ENCODE assay signal across 23 cellular contexts in the genomic region with DNA sequence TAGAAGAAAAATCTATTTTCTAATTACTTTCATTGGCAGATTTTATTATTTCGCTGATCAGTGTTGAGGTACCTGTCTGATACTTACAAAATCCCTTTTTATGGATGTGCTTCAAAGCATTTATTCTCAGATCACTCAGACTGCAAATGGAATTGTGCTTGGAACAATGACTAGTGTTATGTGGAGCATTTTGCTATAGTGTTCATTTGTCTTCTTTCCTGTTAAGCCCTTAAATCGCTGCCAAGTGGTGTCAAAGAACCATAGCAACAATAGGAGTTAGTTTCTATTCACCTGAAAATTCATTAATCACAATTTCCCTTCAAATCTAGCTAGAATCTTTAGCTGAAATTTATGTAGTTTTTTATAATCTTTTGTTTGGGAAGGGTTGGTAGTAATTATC. TPM values are rescaled to one million over a fixed set of nuclear protein-coding genes. Genes with fewer than 3 reads are reported as not detected.
DNase-seq lines count a peak whose midpoint lies in the region; FAIRE-seq and TF ChIP-seq lines count a peak whose summit lies in the region.
"Had no signal": no experiment of that assay in that cellular context is flagged by ENCODE, and none has a peak within 500 bp of the region (broad histone marks: within the 10 kb centered on the region; RNA-seq: fewer than 3 reads in every experiment).

No MANE protein-coding gene starts in this region.

- peak overlapping the region; percentile 19 for H3K27ac ChIP-seq in angular gyrus (ENCODE audit: low read depth, low read length)
- H3K27ac ChIP-seq: A549, heart right ventricle, suprapubic skin had no signal

- FAIRE-seq in GM12892 (lab: Jason Lieb, UNC): no peak
- FAIRE-seq: A549 had no signal

- DNase-seq in NCI-H187 treated with DMSO at 0.1 percent for 48 hours (lab: John Stamatoyannopoulos, UW) (peak; percentile 29), NCI-H187 (lab: John Stamatoyannopoulos, UW) (no peak), NCI-H2029 treated with DMSO at 0.1 percent for 48 hours (lab: John Stamatoyannopoulos, UW) (peak; percentile 80), renal cortical epithelial cell (ENCODE audit: low read depth) (peak; percentile 26), GM12892 (ENCODE audit: insufficient read length) (no peak), NOMO-1 (lab: John Stamatoyannopoulos, UW; ENCODE audit: unreplicated experiment in 2 of 2) (no peak), kidney glomerular epithelial cell (lab: John Stamatoyannopoulos, UW) (no peak)
- DNase-seq: activated CD4-positive, alpha-beta T cell treated with anti-CD3 and anti-CD28 coated beads for 1 hour; activated CD8-positive, alpha-beta T cell treated with anti-CD3 and anti-CD28 coated beads for 36 hours; activated effector memory CD4-positive, alpha-beta T cell treated with Interleukin-2 at 50 U/mL for 16 hours; BE2C; effector memory CD4-positive, alpha-beta T cell; erythroblast; H9; heart right ventricle; mesendoderm; NCI-H226; occipital lobe had no signal

- no peak for TF ChIP-seq POLR2A in GM12892 (IDR thresholded peaks at IDR 0.05; ENCODE audit: low read depth, low read length)

RNA-seq across cellular contexts. Expression of gene SMPDL3A, which starts 29.8 kb away (rescaled TPM):
- 8.4 and 9.6 TPM in 2 replicates for total RNA-seq in renal cortical epithelial cell
- polyA plus RNA-seq in GM12892 (2012; ENCODE audit: missing spikeins): not detected

RNA-seq across cellular contexts. Expression of gene FABP7, which starts 39.4 kb away (rescaled TPM):
- not detected in 2 replicates for total RNA-seq in renal cortical epithelial cell
- polyA plus RNA-seq in GM12892 (2012; ENCODE audit: missing spikeins): not detected
- total RNA-seq: activated CD8-positive, alpha-beta T cell treated with anti-CD3 and anti-CD28 coated beads for 36 hours; fibroblast of villous mesenchyme; heart right ventricle; ureter had no signal
- polyA plus RNA-seq: A549 had no signal

Comparison
In these comparisons a context has a peak if more than half of its experiments do, and no peak if none do; other contexts are left out.
1. DNase-seq: peak in NCI-H187 treated with DMSO at 0.1 percent for 48 hours (single experiment), NCI-H2029 treated with DMSO at 0.1 percent for 48 hours (single experiment) and renal cortical epithelial cell (single experiment); none in NCI-H187 (0 of 2), GM12892 (single experiment), NOMO-1 (0 of 2) and kidney glomerular epithelial cell (single experiment).